9 cellular contexts compared by ENCODE assay signal in the genomic region with DNA sequence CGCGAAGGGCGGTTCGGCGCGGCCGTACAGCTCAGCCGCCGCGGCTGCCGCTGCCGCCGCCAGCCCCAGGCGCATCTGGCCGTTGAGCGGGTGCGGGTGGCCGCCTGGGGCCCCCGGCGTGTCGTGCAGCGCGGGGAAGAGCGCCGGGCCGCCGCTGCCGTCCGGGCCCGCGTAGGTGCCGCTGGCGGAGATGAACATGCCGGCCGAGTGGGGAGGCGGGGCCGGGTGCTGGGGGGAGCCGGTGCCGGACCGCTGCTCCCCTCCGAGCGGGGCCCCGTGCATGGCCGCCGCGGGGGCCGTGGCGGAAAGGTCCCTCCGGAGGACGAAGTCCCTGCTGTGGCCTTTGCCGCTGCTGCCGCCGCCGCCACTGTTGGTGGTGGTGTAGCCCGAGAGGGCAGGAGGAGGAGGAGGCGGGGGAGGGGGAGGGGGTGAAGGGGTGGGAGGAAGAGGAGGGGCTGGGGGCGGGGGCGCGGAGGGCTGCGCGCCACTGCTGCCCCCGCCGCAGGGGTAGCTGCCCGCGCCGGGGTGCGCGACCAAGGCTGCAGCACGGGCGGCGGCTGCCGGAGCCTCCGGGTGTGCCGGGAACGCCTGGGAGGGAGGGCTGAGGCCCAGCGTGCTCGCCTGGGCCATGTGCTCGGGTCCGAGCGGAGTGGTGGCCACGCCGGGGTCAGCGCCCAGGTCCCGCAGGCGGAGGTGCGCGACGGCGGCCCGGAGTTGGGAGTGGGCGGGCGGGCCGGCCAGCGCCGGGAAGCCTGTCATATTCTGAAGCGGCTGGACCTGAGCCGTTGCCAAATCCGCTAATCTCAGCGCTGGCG. TPM values are rescaled to one million over a fixed set of nuclear protein-coding genes. Genes with fewer than 3 reads are reported as not detected.
A peak's percentile ranks its signal among the peaks of the same experiment; 100 is the strongest.
DNase-seq lines count a peak whose midpoint lies in the region; ATAC-seq, FAIRE-seq and TF ChIP-seq lines count a peak whose summit lies in the region.
"Had no signal": no experiment of that assay in that cellular context is flagged by ENCODE, and none has a peak within 500 bp of the region (broad histone marks: within the 10 kb centered on the region; RNA-seq: fewer than 3 reads in every experiment).

No MANE protein-coding gene starts in this region.

- no peak overlapping the region for H3K4me3 Mint-ChIP-seq in T-helper 2 cell treated with Interferon-gamma antibody and Interleukin-4, amounts not matched to agents 5 μg/mL and 100 μg/mL, for 36 hours

- DNase-seq in left ventricle myocardium inferior (no peak), Right ventricle myocardium superior (no peak), left colon (no peak), kidney glomerular epithelial cell (lab: John Stamatoyannopoulos, UW) (no peak), RCC 7860 (ENCODE audit: low spot score) (no peak), LoVo (ENCODE audit: low spot score) (no peak)
- DNase-seq in T-helper 2 cell treated with Interferon-gamma antibody and Interleukin-4, amounts not matched to agents 5 μg/mL and 100 μg/mL, for 36 hours (ENCODE audit: low spot score): no peak

- H3K27me3 Mint-ChIP-seq in T-helper 2 cell treated with Interferon-gamma antibody and Interleukin-4, amounts not matched to agents 5 μg/mL and 100 μg/mL, for 36 hours (ENCODE audit: low read depth): peaks cover 77% of the 10 kb centered on the region

- peak overlapping the region; percentile 58 for H3K4me3 ChIP-seq in left ventricle myocardium inferior

- intact Hi-C loops in left ventricle myocardium inferior (cut with micrococcal nuclease) (no loop called here), Right ventricle myocardium superior (cut with DNase I) (no loop called here), left colon (cut with DNase I, micrococcal nuclease) (no loop called here)

- peaks cover 7% of the 10 kb centered on the region for H3K36me3 Mint-ChIP-seq in T-helper 2 cell treated with Interferon-gamma antibody and Interleukin-4, amounts not matched to agents 5 μg/mL and 100 μg/mL, for 36 hours (ENCODE audit: low read depth)

- H3K36me3 ChIP-seq in left ventricle myocardium inferior: no peaks in the 10 kb centered on the region

- no peak for ATAC-seq in Right ventricle myocardium superior (ENCODE audit: poor library complexity)
- ATAC-seq in left colon: peak; percentile 20

- no peak for FAIRE-seq in RCC 7860 (lab: Jason Lieb, UNC)
- FAIRE-seq: keratinocyte had no signal

- no peak for TF ChIP-seq CTCF in left ventricle myocardium inferior (IDR thresholded peaks at IDR 0.05; ENCODE audit: borderline replicate concordance)
- TF ChIP-seq CTCF in VCaP (conservative IDR thresholded peaks at IDR 0.05): no peak

- peaks cover 98% of the 10 kb centered on the region for H3K27me3 ChIP-seq in left ventricle myocardium inferior (ENCODE audit: low read depth)

- H3K9me3 ChIP-seq in left ventricle myocardium inferior (replicated peaks): peaks cover 4% of the 10 kb centered on the region

- peaks cover 38% of the 10 kb centered on the region for H3K4me1 ChIP-seq in left ventricle myocardium inferior

- no peak overlapping the region for H3K27ac Mint-ChIP-seq in T-helper 2 cell treated with Interferon-gamma antibody and Interleukin-4, amounts not matched to agents 5 μg/mL and 100 μg/mL, for 36 hours

- H3K27ac ChIP-seq in left ventricle myocardium inferior (replicated peaks) (no peak overlapping the region), VCaP (peak overlapping the region; percentile 51; the same call in 1 of the 2 replicates)

- H3K4me1 Mint-ChIP-seq in T-helper 2 cell treated with Interferon-gamma antibody and Interleukin-4, amounts not matched to agents 5 μg/mL and 100 μg/mL, for 36 hours (ENCODE audit: low read depth): peaks cover 13% of the 10 kb centered on the region

- peaks cover 5% of the 10 kb centered on the region for H3K9me3 Mint-ChIP-seq in T-helper 2 cell treated with Interferon-gamma antibody and Interleukin-4, amounts not matched to agents 5 μg/mL and 100 μg/mL, for 36 hours

RNA-seq across cellular contexts. Expression of gene ZIC5, which starts 0.6 kb away (rescaled TPM):
- total RNA-seq in left ventricle myocardium inferior: not detected
- not detected for total RNA-seq in Right ventricle myocardium superior
- not detected for total RNA-seq in left colon

RNA-seq across cellular contexts. Expression of gene ZIC2, which starts 10.6 kb away (rescaled TPM):
- total RNA-seq in left ventricle myocardium inferior (not detected), Right ventricle myocardium superior (not detected), left colon (under 1 TPM; 0.08 to 0.27 TPM)
